9 cellular contexts compared by ENCODE assay signal in the genomic region with DNA sequence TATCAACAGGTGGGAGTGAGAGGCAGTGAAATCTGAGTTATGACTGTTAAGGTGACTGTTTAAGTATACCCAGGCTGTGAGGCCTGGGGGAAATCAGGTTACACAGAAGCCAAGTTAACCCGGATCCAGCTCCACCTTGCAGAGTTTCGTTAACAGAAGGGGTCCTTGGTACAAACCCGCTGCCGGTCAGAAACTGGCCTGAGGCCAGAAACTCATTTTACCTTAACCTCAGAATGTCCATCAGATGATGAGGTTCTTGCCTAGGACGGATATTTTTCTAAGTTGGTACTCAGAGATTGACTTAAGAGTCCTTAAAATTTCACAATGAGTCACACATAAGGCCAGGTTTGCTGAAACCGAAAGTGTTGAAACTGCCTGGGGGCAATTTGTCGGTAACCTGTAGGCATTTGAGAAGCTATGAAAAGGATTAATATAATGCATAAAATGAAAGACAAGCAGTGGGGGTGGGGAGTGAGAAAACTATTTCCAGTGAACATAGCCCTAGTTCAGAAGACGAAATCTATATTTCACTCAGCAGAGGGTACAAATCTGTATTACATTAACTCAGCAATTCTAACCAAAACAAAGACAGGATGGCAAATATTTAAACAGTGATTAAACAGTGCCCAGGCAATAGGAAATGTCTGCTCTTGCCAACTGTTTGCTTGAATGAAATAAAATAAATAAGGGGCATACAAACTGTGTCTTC.
A peak's percentile ranks its signal among the peaks of the same experiment; 100 is the strongest.
DNase-seq lines count a peak whose midpoint lies in the region; ATAC-seq and TF ChIP-seq lines count a peak whose summit lies in the region.
"Had no signal": no experiment of that assay in that cellular context is flagged by ENCODE, and none has a peak within 500 bp of the region (broad histone marks: within the 10 kb centered on the region; RNA-seq: fewer than 3 reads in every experiment).

No MANE protein-coding gene starts in this region.

- peak overlapping the region; percentile 78 for H3K4me3 Mint-ChIP-seq in activated T-helper 17 cell treated with anti-CD3 and anti-CD28 coated beads, Interleukin-2, amount 50 U/mL, for 72 hours

- no peak overlapping the region for H3K9ac ChIP-seq in mesenchymal stem cell (ENCODE audit: low read length)

- H4K91ac ChIP-seq in mesenchymal stem cell (ENCODE audit: low read length) = no peak overlapping the region

- H3K27me3 Mint-ChIP-seq in activated T-helper 17 cell treated with anti-CD3 and anti-CD28 coated beads, Interleukin-2, amount 50 U/mL, for 72 hours = peaks cover 11% of the 10 kb centered on the region

- intact Hi-C loops in psoas muscle (cut with DNase I) = no loop called here

- peak; percentile 73 for ATAC-seq in GM18511 (IDR thresholded peaks at IDR 0.05; ENCODE audit: unreplicated experiment)
- peak; percentile 53 for ATAC-seq in HG02885 (IDR thresholded peaks at IDR 0.05; ENCODE audit: poor library complexity, unreplicated experiment)
- ATAC-seq in activated T-helper 17 cell treated with anti-CD3 and anti-CD28 coated beads, Interleukin-2, amount 50 U/mL, for 72 hours (replicated peaks) = peak; percentile 66
- no peak for ATAC-seq in psoas muscle

- no peak overlapping the region for H3K23ac ChIP-seq in mesenchymal stem cell (ENCODE audit: low read length in 2 of 2)

- peak overlapping the region; percentile 95 for H3K27ac Mint-ChIP-seq in activated T-helper 17 cell treated with anti-CD3 and anti-CD28 coated beads, Interleukin-2, amount 50 U/mL, for 72 hours

- H3K4ac ChIP-seq in mesenchymal stem cell (ENCODE audit: low read depth in 1 of 2, low read length in 2 of 2) = no peak overlapping the region

- H3K27ac ChIP-seq in mesenchymal stem cell (ENCODE audit: low read length, poor library complexity, severe bottlenecking) (peak overlapping the region; percentile 63), psoas muscle (no peak overlapping the region)

- H3K4me1 Mint-ChIP-seq in activated T-helper 17 cell treated with anti-CD3 and anti-CD28 coated beads, Interleukin-2, amount 50 U/mL, for 72 hours = peaks cover 51% of the 10 kb centered on the region

- DNase-seq in NCI-H2196 (lab: John Stamatoyannopoulos, UW; ENCODE audit: unreplicated experiment) = peak; percentile 50
- DNase-seq in mesenchymal stem cell = no peak
- DNase-seq in germinal center (ENCODE audit: low spot score) = no peak
- DNase-seq in NCI-H1694 (lab: John Stamatoyannopoulos, UW) = no peak
- DNase-seq in psoas muscle = no peak
- DNase-seq: IMR-90 had no signal

- H4K8ac ChIP-seq in mesenchymal stem cell (ENCODE audit: low read length) = no peak overlapping the region

- no peaks in the 10 kb centered on the region for H3K9me3 ChIP-seq in mesenchymal stem cell (ENCODE audit: control insufficient read depth, low read length)
- no peaks in the 10 kb centered on the region for H3K9me3 ChIP-seq in psoas muscle

- TF ChIP-seq CTCF in psoas muscle (IDR thresholded peaks at IDR 0.05) = no peak

- H2AK5ac ChIP-seq in mesenchymal stem cell (ENCODE audit: low read length, severe bottlenecking) = no peak overlapping the region

- no peak overlapping the region for H2BK5ac ChIP-seq in mesenchymal stem cell (ENCODE audit: low read depth, low read length, poor library complexity, severe bottlenecking)

- peaks cover 2% of the 10 kb centered on the region for H3K4me1 ChIP-seq in mesenchymal stem cell (ENCODE audit: control insufficient read depth, insufficient read depth, low read depth, low read length)
- H3K4me1 ChIP-seq in psoas muscle = no peaks in the 10 kb centered on the region

- H3K14ac ChIP-seq in mesenchymal stem cell (ENCODE audit: low read length in 2 of 2) = no peak overlapping the region

- peaks cover 4% of the 10 kb centered on the region for H3K36me3 Mint-ChIP-seq in activated T-helper 17 cell treated with anti-CD3 and anti-CD28 coated beads, Interleukin-2, amount 50 U/mL, for 72 hours (ENCODE audit: low read depth)

- peak overlapping the region; percentile 14 for H3K4me2 ChIP-seq in mesenchymal stem cell (ENCODE audit: low read length, poor library complexity, severe bottlenecking)

- H2AFZ ChIP-seq in mesenchymal stem cell (ENCODE audit: low read depth, low read length) = no peak overlapping the region

- H2BK12ac ChIP-seq in mesenchymal stem cell (ENCODE audit: low read length in 2 of 2) = no peak overlapping the region

- H2BK15ac ChIP-seq in mesenchymal stem cell (ENCODE audit: low read depth, poor library complexity, severe bottlenecking) = no peak overlapping the region

- no peak overlapping the region for H2BK120ac ChIP-seq in mesenchymal stem cell (ENCODE audit: low read depth, low read length)

- H3K27me3 ChIP-seq in mesenchymal stem cell (ENCODE audit: control insufficient read depth in 1 of 2, insufficient read depth in 1 of 2, low read length in 2 of 2) (no peaks in the 10 kb centered on the region), psoas muscle (ENCODE audit: insufficient read depth in 3 of 3, low read length in 2 of 3) (no peaks in the 10 kb centered on the region)

- 92% methylated on average over 5 of the region's 8 CpGs for WGBS in mesenchymal stem cell
- 84 to 89% (median 85%) methylated on average over 8 of the region's 8 CpGs for WGBS in psoas muscle, 3 donors

- no peaks in the 10 kb centered on the region for H3K9me3 Mint-ChIP-seq in activated T-helper 17 cell treated with anti-CD3 and anti-CD28 coated beads, Interleukin-2, amount 50 U/mL, for 72 hours

- H3K18ac ChIP-seq in mesenchymal stem cell (ENCODE audit: low read depth in 1 of 2, low read length in 2 of 2) = no peak overlapping the region

- H3K4me3 ChIP-seq in mesenchymal stem cell (ENCODE audit: insufficient read depth in 1 of 2, low read depth in 1 of 2, low read length in 2 of 2) = no peak overlapping the region
- H3K4me3 ChIP-seq in psoas muscle = no peak overlapping the region

- H3K79me1 ChIP-seq in mesenchymal stem cell (replicated peaks; ENCODE audit: low read length, poor library complexity, severe bottlenecking) = no peaks in the 10 kb centered on the region

- no peaks in the 10 kb centered on the region for H3K36me3 ChIP-seq in mesenchymal stem cell (ENCODE audit: control insufficient read depth in 1 of 2, insufficient read depth in 2 of 2, low read depth in 1 of 2, low read length in 2 of 2)
- H3K36me3 ChIP-seq in psoas muscle (ENCODE audit: insufficient read depth in 1 of 2, low read depth in 1 of 2) = no peaks in the 10 kb centered on the region

Comparison
In these comparisons a context has a peak if more than half of its experiments do, and no peak if none do; other contexts are left out.
1. ATAC-seq: peak in GM18511 (single experiment), HG02885 (single experiment) and activated T-helper 17 cell treated with anti-CD3 and anti-CD28 coated beads, Interleukin-2, amount 50 U/mL, for 72 hours (single experiment); none in psoas muscle (0 of 4).